13 cellular contexts compared by ENCODE assay signal in genomic region chr10:119644215-119644826, GRCh38. TPM values are rescaled to one million over a fixed set of nuclear protein-coding genes. Genes with fewer than 3 reads are reported as not detected.
DNase-seq lines count a peak whose midpoint lies in the region; ATAC-seq and TF ChIP-seq lines count a peak whose summit lies in the region.
"Had no signal": no experiment of that assay in that cellular context is flagged by ENCODE, and none has a peak within 500 bp of the region (broad histone marks: within the 10 kb centered on the region; RNA-seq: fewer than 3 reads in every experiment).

No MANE protein-coding gene starts in this region.

- H3K4me3 ChIP-seq in fibroblast of mammary gland (ENCODE audit: control insufficient read depth, low read depth, low read length) = peak overlapping the region; percentile 24
- no peak overlapping the region for H3K4me3 ChIP-seq in upper lobe of right lung
- no peak overlapping the region for H3K4me3 ChIP-seq in transverse colon
- H3K4me3 ChIP-seq: coronary artery had no signal

- H3K27me3 ChIP-seq in upper lobe of right lung = no peaks in the 10 kb centered on the region
- no peaks in the 10 kb centered on the region for H3K27me3 ChIP-seq in transverse colon

- no peaks in the 10 kb centered on the region for H3K36me3 ChIP-seq in upper lobe of right lung
- H3K36me3 ChIP-seq in transverse colon = no peaks in the 10 kb centered on the region
- H3K36me3 ChIP-seq: neutrophil had no signal

- intact Hi-C loops in upper lobe of right lung (cut with DNase I) (no loop called here), transverse colon (cut with DNase I; ENCODE audit: low total_unique reads) (no loop called here)

- no peak for TF ChIP-seq POLR2A in transverse colon (IDR thresholded peaks at IDR 0.05)

- H3K27ac ChIP-seq in upper lobe of right lung (no peak overlapping the region), transverse colon (no peak overlapping the region)
- H3K27ac ChIP-seq: coronary artery, HL-60, neutrophil had no signal

- H3K4me1 ChIP-seq in upper lobe of right lung (no peaks in the 10 kb centered on the region), transverse colon (peaks cover 0 to 5% (median 3%) of the 10 kb centered on the region in 4 donors)

- 79% methylated on average over 15 of the region's 15 CpGs; no CpG with 5 or more reads in 1 of the 2 donors for WGBS in transverse colon (ENCODE audit: low coverage in 1 of 2), 2 donors

- ATAC-seq in upper lobe of right lung = peak; percentile 43

- H3K9me3 ChIP-seq in upper lobe of right lung (peaks cover 8% of the 10 kb centered on the region), transverse colon (peaks cover 0 to 3% of the 10 kb centered on the region in 2 donors)
- H3K9me3 ChIP-seq: neutrophil had no signal

- peak; percentile 83 for TF ChIP-seq CTCF in fibroblast of mammary gland (conservative IDR thresholded peaks at IDR 0.05; ENCODE audit: control insufficient read depth, insufficient read depth, low read depth, low read length)
- peak; percentile 8 for TF ChIP-seq CTCF in upper lobe of right lung (IDR thresholded peaks at IDR 0.05)
- no peak for TF ChIP-seq CTCF in transverse colon (IDR thresholded peaks at IDR 0.05)

- in situ Hi-C loops in SK-MEL-5 (cut with HindIII; ENCODE audit: low pct_unique_long_range_greater_than_20kb, low sequenced_read_pairs) = no loop called here
- in situ Hi-C loops in transverse colon (cut with MboI; ENCODE audit: low pct_ligation_motif_present in 1 of 4, low pct_unique_long_range_greater_than_20kb in 1 of 4, low sequenced_read_pairs in 3 of 4) = no loop called here

- no peak for TF ChIP-seq EP300 in transverse colon (IDR thresholded peaks at IDR 0.05; ENCODE audit: low read depth)

- DNase-seq in NCI-H82 (lab: John Stamatoyannopoulos, UW) (peak; percentile 61), NCI-H82 treated with DMSO at 0.1 percent for 48 hours (lab: John Stamatoyannopoulos, UW; ENCODE audit: unreplicated experiment) (no peak), SK-MEL-5 (ENCODE audit: low read depth, low spot score) (peak; percentile 15), fibroblast of mammary gland (ENCODE audit: low read depth) (peak; percentile 88), upper lobe of right lung (no peak), NCI-H1694 treated with DMSO at 0.1 percent for 48 hours (lab: John Stamatoyannopoulos, UW) (no peak), transverse colon (no peak)
- no peak for DNase-seq in activated CD4-positive, alpha-beta T cell treated with anti-CD3 and anti-CD28 coated beads for 1 hour
- DNase-seq: activated CD8-positive, alpha-beta memory T cell treated with anti-CD3 and anti-CD28 coated beads, Interleukin-2, amount 50 U/mL, for 48 hours; activated naive CD8-positive, alpha-beta T cell treated with anti-CD3 and anti-CD28 coated beads for 36 hours had no signal

RNA-seq across cellular contexts. Expression of gene BAG3, which starts 6.9 kb away (rescaled TPM):
- total RNA-seq in SK-MEL-5 (2014; rRNA removed; shearing (Covaris generic)) = 6.2 and 6.4 TPM in 2 replicates
- polyA plus RNA-seq in SK-MEL-5 (2015; cell fraction: cytosol; rRNA removed) = 46.2 and 58.6 TPM in 2 replicates
- polyA plus RNA-seq in SK-MEL-5 (2015; cell fraction: nucleus; rRNA removed) = 14.3 and 16.0 TPM in 2 replicates
- 41.5 TPM for total RNA-seq in upper lobe of right lung
- total RNA-seq in transverse colon = 10 to 100 TPM; 22.5 to 85.7 (median 32.4) TPM

RNA-seq across cellular contexts. Expression of gene TIAL1, which starts 47.6 kb away (rescaled TPM):
- total RNA-seq in SK-MEL-5 (2014; rRNA removed; shearing (Covaris generic)) = 25.1 and 28.4 TPM in 2 replicates
- 35.8 and 44.7 TPM in 2 replicates for polyA plus RNA-seq in SK-MEL-5 (2015; cell fraction: cytosol; rRNA removed)
- polyA plus RNA-seq in SK-MEL-5 (2015; cell fraction: nucleus; rRNA removed) = 213 and 233 TPM in 2 replicates
- total RNA-seq in upper lobe of right lung (104 TPM), transverse colon (100 to 1,000 TPM in 1 of 4 donors, 10 to 100 TPM in 3; 35.2 to 117 (median 66.7) TPM)

Comparison
In these comparisons a context has a peak if more than half of its experiments do, and no peak if none do; other contexts are left out.
1. DNase-seq: peak in NCI-H82 (single experiment), SK-MEL-5 (single experiment) and fibroblast of mammary gland (single experiment); none in NCI-H82 treated with DMSO at 0.1 percent for 48 hours (single experiment), upper lobe of right lung (single experiment), NCI-H1694 treated with DMSO at 0.1 percent for 48 hours (single experiment), activated CD4-positive, alpha-beta T cell treated with anti-CD3 and anti-CD28 coated beads for 1 hour (single experiment) and transverse colon (single experiment).
2. CTCF ChIP-seq: peak in fibroblast of mammary gland (single experiment) and upper lobe of right lung (single experiment); none in transverse colon (0 of 5).